In the genomic region with DNA sequence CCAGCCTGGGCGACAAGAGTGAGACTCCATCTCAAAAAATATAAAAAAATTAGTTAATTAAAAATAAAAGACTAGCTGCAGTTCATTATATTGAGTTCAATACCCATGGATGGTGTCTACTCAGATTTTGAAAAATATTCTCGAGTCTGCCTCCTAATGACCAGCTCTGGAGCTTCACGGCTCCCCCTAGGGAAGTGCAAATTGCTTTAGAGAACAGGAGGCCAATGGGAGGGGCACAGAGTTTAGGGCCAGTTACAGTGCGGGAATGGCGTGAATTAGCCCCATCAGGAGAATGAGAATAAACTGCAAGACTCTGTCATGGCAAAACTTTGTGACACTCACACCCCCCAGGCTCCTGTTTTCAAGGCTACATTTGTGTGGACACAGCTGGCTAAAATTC, we compare ENCODE assay signal across 24 cellular contexts. TPM values are rescaled to one million over a fixed set of nuclear protein-coding genes. Genes with fewer than 3 reads are reported as not detected.
"Had no signal": no experiment of that assay in that cellular context is flagged by ENCODE, and none has a peak within 500 bp of the region (broad histone marks: within the 10 kb centered on the region; RNA-seq: fewer than 3 reads in every experiment).

No MANE protein-coding gene starts in this region.

- H3K36me3 Mint-ChIP-seq: activated naive CD8-positive, alpha-beta T cell treated with anti-CD3 and anti-CD28 coated beads, Interleukin-2, amount 10 ng/mL, durations not matched to agents 7 days and 5 days; memory B cell had no signal

- DNase-seq: activated CD4-positive, alpha-beta T cell treated with anti-CD3 and anti-CD28 coated beads, Interleukin-2, amount 50 U/mL, for 4 hours; activated naive CD4-positive, alpha-beta T cell; activated naive CD8-positive, alpha-beta T cell treated with anti-CD3 and anti-CD28 coated beads, Interleukin-2, amount 10 ng/mL, durations not matched to agents 7 days and 5 days; activated T-cell treated with anti-CD3 and anti-CD28 coated beads for 4 hours; amygdala; head of caudate nucleus; naive thymus-derived CD4-positive, alpha-beta T cell; ovary; psoas muscle; right cardiac atrium; stimulated activated CD4-positive, alpha-beta T cell treated with anti-CD3 and anti-CD28 coated beads, Interleukin-2, amount 100 ng/mL, for 24 hours; stimulated activated naive CD8-positive, alpha-beta T cell treated with anti-CD3 and anti-CD28 coated beads, Interleukin-15, Interleukin-2, amounts not matched to agents 100 U/mL and 50 U/mL, for 24 hours; substantia nigra; T-helper 17 cell; tibial artery; WERI-Rb-1 had no signal

- H3K4me1 ChIP-seq: psoas muscle had no signal

- H3K9me3 ChIP-seq: ovary, psoas muscle, tibial artery had no signal

- H3K36me3 ChIP-seq: ovary, tibial artery, WERI-Rb-1 had no signal

- ATAC-seq: naive thymus-derived CD4-positive, alpha-beta T cell; psoas muscle; right cardiac atrium; stimulated activated naive CD8-positive, alpha-beta T cell treated with anti-CD3 and anti-CD28 coated beads, Interleukin-15, Interleukin-2, amounts not matched to agents 100 U/mL and 50 U/mL, for 24 hours; T-helper 17 cell had no signal

- H3K27me3 ChIP-seq: ovary had no signal

- H3K4me3 Mint-ChIP-seq: activated naive CD8-positive, alpha-beta T cell treated with anti-CD3 and anti-CD28 coated beads, Interleukin-2, amount 10 ng/mL, durations not matched to agents 7 days and 5 days; memory B cell; naive thymus-derived CD4-positive, alpha-beta T cell; T-helper 17 cell had no signal

- H3K27ac ChIP-seq: ovary, psoas muscle, tibial artery, WERI-Rb-1 had no signal

- H3K9me3 Mint-ChIP-seq: activated naive CD8-positive, alpha-beta T cell treated with anti-CD3 and anti-CD28 coated beads, Interleukin-2, amount 10 ng/mL, durations not matched to agents 7 days and 5 days had no signal

- H3K27ac Mint-ChIP-seq: activated naive CD8-positive, alpha-beta T cell treated with anti-CD3 and anti-CD28 coated beads, Interleukin-2, amount 10 ng/mL, durations not matched to agents 7 days and 5 days; memory B cell; naive thymus-derived CD4-positive, alpha-beta T cell; T-helper 17 cell had no signal

- H3K4me3 ChIP-seq: ovary, psoas muscle, tibial artery had no signal

- H3K4me1 Mint-ChIP-seq: activated naive CD8-positive, alpha-beta T cell treated with anti-CD3 and anti-CD28 coated beads, Interleukin-2, amount 10 ng/mL, durations not matched to agents 7 days and 5 days; memory B cell; T-helper 17 cell had no signal

RNA-seq across cellular contexts. Expression of gene FGF4, which starts 4.6 kb away (rescaled TPM):
- total RNA-seq: activated naive CD8-positive, alpha-beta T cell treated with anti-CD3 and anti-CD28 coated beads, Interleukin-2, amount 10 ng/mL, durations not matched to agents 7 days and 5 days; cardiac septum; epithelial cell of proximal tubule; frontal cortex; liver; mucosa of gallbladder; naive thymus-derived CD4-positive, alpha-beta T cell; ovary; psoas muscle; right cardiac atrium; T-helper 17 cell; urinary bladder had no signal
- polyA plus RNA-seq: liver; naive thymus-derived CD4-positive, alpha-beta T cell; ovary; psoas muscle; right cardiac atrium; urinary bladder had no signal

RNA-seq across cellular contexts. Expression of gene FGF3, which starts 48.7 kb away (rescaled TPM):
- total RNA-seq: activated naive CD8-positive, alpha-beta T cell treated with anti-CD3 and anti-CD28 coated beads, Interleukin-2, amount 10 ng/mL, durations not matched to agents 7 days and 5 days; cardiac septum; epithelial cell of proximal tubule; frontal cortex; liver; mucosa of gallbladder; naive thymus-derived CD4-positive, alpha-beta T cell; ovary; psoas muscle; right cardiac atrium; skeletal muscle tissue; T-helper 17 cell; urinary bladder had no signal
- polyA plus RNA-seq: liver; naive thymus-derived CD4-positive, alpha-beta T cell; ovary; psoas muscle; right cardiac atrium; urinary bladder had no signal
